ENCODE assay signal across 8 cellular contexts in the genomic region with DNA sequence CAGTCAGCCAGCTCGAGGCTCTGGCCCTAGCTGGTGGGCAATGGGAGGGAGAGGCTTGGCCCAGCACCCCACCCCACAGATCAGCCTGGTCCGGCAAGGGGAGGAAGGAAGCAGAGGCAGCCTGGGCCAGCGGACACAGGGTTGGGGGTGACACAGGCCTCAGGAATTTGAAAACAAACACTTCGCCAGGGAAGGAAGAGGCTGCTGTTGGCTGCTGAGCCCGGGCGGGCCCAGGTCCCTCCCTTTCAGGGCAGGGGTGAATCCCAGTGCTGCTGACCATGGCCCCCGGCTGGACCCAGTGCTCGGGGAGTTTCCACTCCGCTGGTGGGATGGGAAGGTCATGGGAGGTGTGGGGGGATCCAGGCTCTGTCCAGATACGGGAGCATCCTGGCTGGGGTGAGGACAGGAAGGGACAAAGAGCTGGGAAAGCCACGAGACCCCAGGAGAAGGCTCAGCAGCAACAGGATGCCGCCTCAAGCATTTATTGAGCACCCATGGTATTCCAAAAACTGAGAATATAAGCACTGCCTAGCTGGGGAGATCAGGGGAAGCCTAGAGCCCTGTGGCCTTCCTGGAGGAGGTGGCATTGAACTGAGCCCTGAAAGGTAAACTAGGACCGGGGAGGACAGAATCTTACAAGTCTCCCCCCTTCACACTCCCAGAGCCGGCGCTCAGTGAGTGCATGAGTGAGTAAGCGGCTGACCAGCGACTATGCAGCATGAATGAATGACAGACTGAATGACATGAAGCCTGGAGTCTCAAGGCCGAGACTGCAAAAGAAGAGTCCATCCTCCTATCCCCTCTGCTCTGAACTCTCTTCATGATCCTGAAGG. TPM values are rescaled to one million over a fixed set of nuclear protein-coding genes. Genes with fewer than 3 reads are reported as not detected.
DNase-seq lines count a peak whose midpoint lies in the region; ATAC-seq lines count a peak whose summit lies in the region.

No MANE protein-coding gene starts in this region.

- intact Hi-C loops in left ventricle myocardium superior (cut with micrococcal nuclease) = no loop called here

- peak; percentile 94 for ATAC-seq in left ventricle myocardium superior
- no peak for ATAC-seq in HG03025 (IDR thresholded peaks at IDR 0.05; ENCODE audit: low FRiP score, unreplicated experiment)

- DNase-seq in GM04503 (ENCODE audit: low read depth) = peak; percentile 78
- DNase-seq in amniotic epithelial cell (ENCODE audit: low read depth) = peak; percentile 94
- DNase-seq in left ventricle myocardium superior = peak; percentile 85
- DNase-seq in retina = peak; percentile 65
- no peak for DNase-seq in globus pallidus (ENCODE audit: low spot score)
- DNase-seq in stimulated activated naive CD4-positive, alpha-beta T cell (lab: John Stamatoyannopoulos, UW) = no peak
- no peak for DNase-seq in NCI-H524 treated with DMSO at 0.1 percent for 48 hours (lab: John Stamatoyannopoulos, UW)

RNA-seq across cellular contexts. Expression of gene EPHA2, which starts 26.2 kb away (rescaled TPM):
- 7.6 TPM for total RNA-seq in left ventricle myocardium superior

RNA-seq across cellular contexts. Expression of gene ARHGEF19, which starts 30.3 kb away (rescaled TPM):
- total RNA-seq in left ventricle myocardium superior = 2.0 TPM

RNA-seq across cellular contexts. Expression of gene CPLANE2, which starts 54.9 kb away (rescaled TPM):
- 9.7 TPM for total RNA-seq in left ventricle myocardium superior

Comparison
In these comparisons a context has a peak if more than half of its experiments do, and no peak if none do; other contexts are left out.
1. DNase-seq: peak in GM04503 (single experiment), amniotic epithelial cell (single experiment), left ventricle myocardium superior (single experiment) and retina (single experiment); none in globus pallidus (single experiment), stimulated activated naive CD4-positive, alpha-beta T cell (0 of 6) and NCI-H524 treated with DMSO at 0.1 percent for 48 hours (single experiment).